15 cellular contexts compared by ENCODE assay signal in the genomic region with DNA sequence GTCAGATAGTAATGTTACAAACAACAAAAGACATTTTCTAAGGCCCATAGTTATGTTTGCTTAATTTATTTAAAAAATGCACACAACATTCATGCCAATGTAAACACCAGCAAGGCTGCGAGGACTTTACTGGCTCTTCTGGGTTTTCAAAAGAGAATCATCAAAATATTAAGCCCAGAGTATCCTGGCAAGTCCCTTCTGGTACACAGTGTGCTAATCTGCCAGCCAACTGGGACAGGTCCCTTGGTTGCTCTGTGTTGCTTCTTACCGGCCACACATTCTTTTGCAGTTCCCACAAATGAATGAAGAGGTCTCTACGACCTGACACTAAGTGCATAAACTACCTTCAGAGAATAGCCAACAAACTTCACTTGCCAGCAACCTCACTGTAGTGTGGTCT. TPM values are rescaled to one million over a fixed set of nuclear protein-coding genes. Genes with fewer than 3 reads are reported as not detected.
DNase-seq lines count a peak whose midpoint lies in the region; ATAC-seq, FAIRE-seq and TF ChIP-seq lines count a peak whose summit lies in the region.
"Had no signal": no experiment of that assay in that cellular context is flagged by ENCODE, and none has a peak within 500 bp of the region (broad histone marks: within the 10 kb centered on the region; RNA-seq: fewer than 3 reads in every experiment).

No MANE protein-coding gene starts in this region.

- H3K27me3 ChIP-seq in PC-3 (ENCODE audit: low read length): no peaks in the 10 kb centered on the region
- no peaks in the 10 kb centered on the region for H3K27me3 ChIP-seq in dorsolateral prefrontal cortex
- no peaks in the 10 kb centered on the region for H3K27me3 ChIP-seq in HepG2 (ENCODE audit: control insufficient read depth in 1 of 2, insufficient read depth in 2 of 2, low read length in 2 of 2)
- H3K27me3 ChIP-seq in testis: no peaks in the 10 kb centered on the region

- TF ChIP-seq POLR2A in HepG2 (IDR thresholded peaks at IDR 0.05; ENCODE audit: insufficient read depth in 1 of 2, low read depth in 2 of 2, low read length in 2 of 2) (no peak), testis (IDR thresholded peaks at IDR 0.05) (no peak)

- CTCF ChIA-PET in PC-3 (lab: Charles Lee) (no interaction called here), HepG2 (lab: Yijun Ruan, JAX; ENCODE audit: low intra/inter-chr PET ratio, low total read pairs) (no interaction called here)

- no peaks in the 10 kb centered on the region for H3K36me3 ChIP-seq in PC-3 (ENCODE audit: low read depth, low read length)
- H3K36me3 ChIP-seq in HepG2 (replicated peaks in 1 of 2; ENCODE audit: control insufficient read depth in 1 of 2, insufficient read depth in 2 of 2, low read length in 2 of 2): peaks cover 7 to 14% of the 10 kb centered on the region in 2 experiments
- H3K36me3 ChIP-seq in testis (ENCODE audit: low read depth, missing control alignments): no peaks in the 10 kb centered on the region

- no peak for TF ChIP-seq CTCF in PC-3 (conservative IDR thresholded peaks at IDR 0.05; ENCODE audit: low read depth, low read length)
- no peak for TF ChIP-seq CTCF in dorsolateral prefrontal cortex (IDR thresholded peaks at IDR 0.05 in 54 of 56, conservative IDR thresholded peaks at IDR 0.05 in 2 of 56; ENCODE audit: low read depth in 1 of 56, partially characterized antibody in 56 of 56)
- no peak for TF ChIP-seq CTCF in HepG2 (CRISPR knock-in tag; IDR thresholded peaks at IDR 0.05)
- TF ChIP-seq CTCF in testis (IDR thresholded peaks at IDR 0.05): no peak

- no peak for TF ChIP-seq RAD21 in HepG2 (CRISPR knock-in tag; IDR thresholded peaks at IDR 0.05)

- no peak overlapping the region for H2AFZ ChIP-seq in PC-3 (ENCODE audit: low read length)
- no peak overlapping the region for H2AFZ ChIP-seq in HepG2 (ENCODE audit: low read length)

- in situ Hi-C loops in HepG2 (cut with HindIII; ENCODE audit: extremely low pct_ligation_motif_present, low pct_unique_long_range_greater_than_20kb): no loop called here

- peak; percentile 51 for ATAC-seq in PC-3
- ATAC-seq in HepG2: no peak
- no peak for ATAC-seq in GM18868 (IDR thresholded peaks at IDR 0.05; ENCODE audit: unreplicated experiment)
- ATAC-seq: activated naive CD4-positive, alpha-beta T cell treated with anti-CD3 and anti-CD28 coated beads, Interleukin-2, amount 50 U/mL, for 72 hours had no signal

- peaks cover 4% of the 10 kb centered on the region for H3F3A ChIP-seq in PC-3 (ENCODE audit: low read length, unreplicated experiment)

- POLR2A ChIA-PET in PC-3 (lab: Charles Lee; ENCODE audit: unreplicated experiment) (no interaction called here), HepG2 (lab: Yijun Ruan, JAX) (no interaction called here)

- no peak for FAIRE-seq in HepG2 (lab: Jason Lieb, UNC)

- 81% methylated on average over 3 of the region's 3 CpGs for WGBS in HepG2 (ENCODE audit: low lambda C conversion rate)
- WGBS in testis, 2 donors: 24 to 29% methylated on average over 3 of the region's 3 CpGs

- intact Hi-C loops in PC-3 (cut with micrococcal nuclease) (no loop called here), dorsolateral prefrontal cortex (cut with DNase I) (no loop called here), HepG2 (cut with micrococcal nuclease; ENCODE audit: unreplicated experiment) (loop anchor here (5.0 kb wide), 1 partner anchor 36 kb away; no protein-coding TSS in a partner anchor), testis (cut with DNase I; ENCODE audit: low total_unique reads) (no loop called here)

- BruUV-seq in PC-3 (replicated peaks; lab: Mats Ljungman, UMichigan) (no TSS peak), HepG2 (replicated peaks; lab: Mats Ljungman, UMichigan) (no TSS peak)

- H3K27ac ChIP-seq in PC-3 (ENCODE audit: low read length) (no peak overlapping the region), dorsolateral prefrontal cortex (peak overlapping the region in 50 of 59 donors; percentile 2 to 94 (median 59)), HepG2 (ENCODE audit: extremely low read length, insufficient read depth, low read length) (no peak overlapping the region), testis (peak overlapping the region; percentile 63 to 79)

- DNase-seq in PC-3 (peak; percentile 24), dorsolateral prefrontal cortex (peak in 1 of 10 donors; percentile 68), HepG2 (ENCODE audit: low spot score) (no peak), testis (peak; percentile 74), LoVo (ENCODE audit: low spot score) (no peak), DMS79 treated with DMSO at 0.1 percent for 48 hours (lab: John Stamatoyannopoulos, UW) (no peak)
- DNase-seq: CD4-positive, alpha-beta T cell; cortex of kidney; NCI-H1092; NCI-H2227 treated with DMSO at 0.1 percent for 48 hours; posterior cingulate gyrus; stimulated activated CD4-positive, alpha-beta T cell treated with anti-CD3 and anti-CD28 coated beads, Interleukin-2, amount 100 ng/mL, for 24 hours; stimulated activated CD8-positive, alpha-beta memory T cell treated with anti-CD3 and anti-CD28 coated beads, Interleukin-4, amount 100 ng/mL, for 48 hours had no signal

- no peak for TF ChIP-seq EP300 in HepG2 (IDR thresholded peaks at IDR 0.05; ENCODE audit: low read depth in 2 of 2, low read length in 2 of 2)
- no peak for TF ChIP-seq EP300 in HepG2 (CRISPR knock-in tag; IDR thresholded peaks at IDR 0.05; ENCODE audit: borderline replicate concordance)

- H3K79me2 ChIP-seq in PC-3 (ENCODE audit: low read length) (peaks cover 75% of the 10 kb centered on the region), HepG2 (ENCODE audit: insufficient read depth, low read length) (peaks cover 20% of the 10 kb centered on the region)

- H3K4me3 ChIP-seq in PC-3 (ENCODE audit: low read length) (no peak overlapping the region), dorsolateral prefrontal cortex (no peak overlapping the region), HepG2 (replicated peaks in 1 of 3; ENCODE audit: insufficient read depth in 1 of 3, low read depth in 2 of 3, low read length in 3 of 3) (no peak overlapping the region), testis (no peak overlapping the region)

- H3K4me2 ChIP-seq in PC-3 (ENCODE audit: low read length) (peak overlapping the region; percentile 30; the same call in 1 of the 2 replicates), HepG2 (ENCODE audit: low read depth, low read length) (no peak overlapping the region)

- H3K9ac ChIP-seq in PC-3 (ENCODE audit: low read length): no peak overlapping the region
- no peak overlapping the region for H3K9ac ChIP-seq in HepG2 (ENCODE audit: insufficient read depth, low read depth, low read length)

- peaks cover 58% of the 10 kb centered on the region for H3K4me1 ChIP-seq in PC-3 (ENCODE audit: insufficient read depth, low read length)
- H3K4me1 ChIP-seq in HepG2 (ENCODE audit: insufficient read depth, low read length): peaks cover 62% of the 10 kb centered on the region
- peaks cover 54% of the 10 kb centered on the region for H3K4me1 ChIP-seq in testis

- H4K20me1 ChIP-seq in PC-3 (ENCODE audit: low read length): peaks cover 11% of the 10 kb centered on the region
- H4K20me1 ChIP-seq in HepG2 (ENCODE audit: insufficient read depth, low read length): peaks cover 41% of the 10 kb centered on the region

- H3K9me2 ChIP-seq in PC-3 (replicated peaks; ENCODE audit: low read length): no peaks in the 10 kb centered on the region

- H3K9me3 ChIP-seq in PC-3 (ENCODE audit: low read length): no peaks in the 10 kb centered on the region
- no peaks in the 10 kb centered on the region for H3K9me3 ChIP-seq in HepG2 (ENCODE audit: low read length)
- no peaks in the 10 kb centered on the region for H3K9me3 ChIP-seq in testis

TF ChIP-seq in HepG2, 621 proteins besides CTCF, POLR2A, EP300 and RAD21 (continues in another document):
- no peak for TF ChIP-seq SRF (IDR thresholded peaks at IDR 0.05; ENCODE audit: low read depth, low read length)
- TF ChIP-seq ZNF354B (CRISPR knock-in tag; IDR thresholded peaks at IDR 0.05): 0 out of 2 replicates have a peak, but pooled peaks have one; percentile 21

RNA-seq across cellular contexts. Expression of a gene that starts 42.6 kb away (rescaled TPM):
- 190 and 205 TPM in 2 replicates for total RNA-seq in PC-3 (2014; rRNA removed)
- total RNA-seq in dorsolateral prefrontal cortex: 1 to 10 TPM in 63 of 120 experiments, under 1 TPM in 54, not detected in 3; 0.28 to 3.0 (median 1.1) TPM
- total RNA-seq in HepG2 (2016; rRNA removed; fragmentation: Illumina TruSeq; extraction: Trizol): not detected in 2 replicates
- not detected in 2 replicates for total RNA-seq in HepG2 (2016; cell fraction: cytosol; rRNA removed; fragmentation: Illumina TruSeq; extraction: Trizol; ENCODE audit: low read depth)
- not detected in 2 replicates for total RNA-seq in HepG2 (2016; cell fraction: insoluble cytoplasmic fraction; rRNA removed; fragmentation: Illumina TruSeq; extraction: Trizol)
- total RNA-seq in HepG2 (2016; cell fraction: membrane; rRNA removed; fragmentation: Illumina TruSeq; extraction: Trizol): not detected in 2 replicates
- total RNA-seq in HepG2 (2016; cell fraction: nucleus; rRNA removed; fragmentation: Illumina TruSeq; extraction: Trizol): not detected in 2 replicates
- 0.03 TPM in 1 of 2 replicates, not detected in the other for polyA plus RNA-seq in HepG2 (2011; rRNA removed)
- not detected in 2 replicates for polyA plus RNA-seq in HepG2 (2011; cell fraction: cytosol; rRNA removed)
- polyA plus RNA-seq in HepG2 (2011; cell fraction: nucleus; rRNA removed): 0.07 and 0.08 TPM in 2 replicates
- not detected in 2 replicates for polyA plus RNA-seq in HepG2 (2012)
- polyA plus RNA-seq in HepG2 (2016; cell fraction: cytosol; fragmentation: Illumina TruSeq; extraction: Trizol; ENCODE audit: low read depth): not detected in 2 replicates
- not detected in 2 replicates for polyA plus RNA-seq in HepG2 (2016; cell fraction: insoluble cytoplasmic fraction; fragmentation: Illumina TruSeq; extraction: Trizol; ENCODE audit: low read depth)
- polyA plus RNA-seq in HepG2 (2016; cell fraction: membrane; fragmentation: Illumina TruSeq; extraction: Trizol; ENCODE audit: low read depth): not detected in 2 replicates
- not detected in 2 replicates for polyA plus RNA-seq in HepG2 (2016; cell fraction: nucleus; fragmentation: Illumina TruSeq; extraction: Trizol; ENCODE audit: insufficient read depth, low read depth)
- polyA minus RNA-seq in HepG2 (2011; rRNA and poly(A)+ RNA removed; ENCODE audit: low replicate concordance): not detected in 2 replicates
- not detected in 2 replicates for polyA minus RNA-seq in HepG2 (2011; cell fraction: cytosol; rRNA and poly(A)+ RNA removed)
- not detected in 2 replicates for polyA minus RNA-seq in HepG2 (2011; cell fraction: nucleus; rRNA and poly(A)+ RNA removed)
- total RNA-seq in testis: under 1 TPM; 0.47 to 0.62 TPM
- 0.33 TPM for polyA plus RNA-seq in testis (ENCODE audit: insufficient read depth, low read depth, low replicate concordance)

Comparison
In these comparisons a context has a peak if more than half of its experiments do, and no peak if none do; other contexts are left out.
1. DNase-seq: peak in PC-3 (single experiment) and testis (single experiment); none in HepG2 (single experiment), LoVo (single experiment) and DMS79 treated with DMSO at 0.1 percent for 48 hours (single experiment).
2. H3K27ac ChIP-seq: peak in dorsolateral prefrontal cortex (50 of 59) and testis (2 of 2); none in PC-3 (single experiment) and HepG2 (single experiment).
3. RNA of a gene that starts 42.6 kb away (total RNA-seq): 190 to 205 TPM in PC-3; 0.28 to 3.0 TPM in dorsolateral prefrontal cortex, 0.47 to 0.62 TPM in testis and not detected in HepG2; every median in the first group is over 10 times any median in the second.